ENCODE assay signal across 8 cellular contexts in genomic region chr2:235116885-235117492, GRCh38.
DNase-seq lines count a peak whose midpoint lies in the region; ATAC-seq, FAIRE-seq and TF ChIP-seq lines count a peak whose summit lies in the region.

No MANE protein-coding gene starts in this region.

- TF ChIP-seq CTCF in GM12878 (IDR thresholded peaks at IDR 0.05 in 2 of 3, conservative IDR thresholded peaks at IDR 0.05 in 1 of 3; ENCODE audit: control insufficient read depth in 2 of 3, extremely low read depth in 1 of 3, insufficient read depth in 1 of 3, low read depth in 3 of 3, low read length in 3 of 3) (peak; percentile 32 to 45 (median 40); a peak in 4 of 6 replicates), liver (IDR thresholded peaks at IDR 0.05; ENCODE audit: low read depth, low read length, missing input control) (peak; percentile 74)

- no peaks in the 10 kb centered on the region for H4K20me1 ChIP-seq in GM12878 (ENCODE audit: control insufficient read depth, insufficient read depth)

- TF ChIP-seq RAD21 in GM12878 (IDR thresholded peaks at IDR 0.05; ENCODE audit: insufficient read depth, low read depth, low read length) (peak; percentile 57), liver (IDR thresholded peaks at IDR 0.05) (peak; percentile 91)

- RAD21 ChIA-PET in GM12878 (lab: Charles Lee; ENCODE audit: unreplicated experiment): interaction anchor here (0.9 to 1.4 kb wide), 4 partner anchors 11 to 981 kb away, joined by 3 to 7 read pairs (median 4); no protein-coding TSS in a partner anchor

- TF ChIP-seq POLR2A in GM12878 (IDR thresholded peaks at IDR 0.05; ENCODE audit: low read depth, low read length): no peak

- H3K9ac ChIP-seq in GM12878 (ENCODE audit: control insufficient read depth, insufficient read depth, low read length) (no peak overlapping the region), liver (ENCODE audit: low read depth in 1 of 2, low read length in 2 of 2) (no peak overlapping the region)

- 14% methylated on average over 3 of the region's 3 CpGs for WGBS in GM12878 (ENCODE audit: insufficient coverage, insufficient replicate concordance, low lambda C conversion rate, missing lambda C conversion rate)
- WGBS in liver: 4% methylated on average over 3 of the region's 3 CpGs

- FAIRE-seq in GM12878 (lab: Jason Lieb, UNC): no peak

- no TSS peak for BruUV-seq in GM12878 (replicated peaks; lab: Mats Ljungman, UMichigan)

- H3K4me1 ChIP-seq in GM12878 (ENCODE audit: control insufficient read depth, insufficient read depth, low read length): no peaks in the 10 kb centered on the region
- no peaks in the 10 kb centered on the region for H3K4me1 ChIP-seq in liver (ENCODE audit: control insufficient read depth in 4 of 4, insufficient read depth in 4 of 4, low read length in 3 of 4)

- SMC1A ChIA-PET in GM12878 (lab: Charles Lee; ENCODE audit: uncharacterized antibody, unreplicated experiment): interaction anchor here (1.1 to 1.5 kb wide), 2 partner anchors 566 to 572 kb away, joined by 4 to 5 read pairs; no protein-coding TSS in a partner anchor

- CTCF ChIA-PET in GM12878 (lab: Yijun Ruan, JAX): interaction anchor here (0.7 to 2.6 kb wide), 16 partner anchors 9 to 980 kb away, joined by 3 to 11 read pairs (median 3); no protein-coding TSS in a partner anchor

- H3K27ac ChIP-seq in GM12878 (ENCODE audit: control insufficient read depth, insufficient read depth) (no peak overlapping the region), liver (ENCODE audit: low read depth in 1 of 2, low read length in 2 of 2) (no peak overlapping the region)

- no peak for TF ChIP-seq EP300 in GM12878 (IDR thresholded peaks at IDR 0.05; ENCODE audit: borderline replicate concordance in 1 of 2, control insufficient read depth in 1 of 2, low read depth in 2 of 2, low read length in 2 of 2)

- in situ Hi-C loops in GM12878 (cut with MboI): no loop called here

- DNase-seq in SKM-1 treated with dmso at 0.1 percent for 144 hours (lab: John Stamatoyannopoulos, UW; ENCODE audit: unreplicated experiment) (peak; percentile 8), SKM-1 (lab: John Stamatoyannopoulos, UW; ENCODE audit: unreplicated experiment) (no peak), NCI-H2081 treated with DMSO at 0.1 percent for 48 hours (lab: John Stamatoyannopoulos, UW) (peak; percentile 55), GM12878 (ENCODE audit: low read depth, low spot score) (no peak), GM19240 (ENCODE audit: insufficient read length, low spot score) (no peak)
- DNase-seq in activated effector memory CD4-positive, alpha-beta T cell treated with Interleukin-2 at 50 U/mL for 16 hours: no peak
- no peak for DNase-seq in stimulated activated naive CD4-positive, alpha-beta T cell (lab: John Stamatoyannopoulos, UW)

- intact Hi-C loops in GM12878 (cut with micrococcal nuclease; ENCODE audit: unreplicated experiment): loop anchor here (1.0 kb wide), 1 partner anchor 567 kb away; no protein-coding TSS in a partner anchor

- POLR2A ChIA-PET in GM12878 (lab: Charles Lee): no interaction called here

- no peak overlapping the region for H3K4me2 ChIP-seq in GM12878 (ENCODE audit: control insufficient read depth, insufficient read depth)

- H3K36me3 ChIP-seq in GM12878 (ENCODE audit: control insufficient read depth in 2 of 2, insufficient read depth in 2 of 2, low read length in 1 of 2): no peaks in the 10 kb centered on the region
- no peaks in the 10 kb centered on the region for H3K36me3 ChIP-seq in liver (ENCODE audit: control insufficient read depth in 4 of 4, insufficient read depth in 3 of 4, low read depth in 1 of 4, low read length in 3 of 4)

- no peaks in the 10 kb centered on the region for H3K9me3 ChIP-seq in GM12878 (replicated peaks; ENCODE audit: control insufficient read depth, insufficient read depth, low read length)
- H3K9me3 ChIP-seq in liver (ENCODE audit: control insufficient read depth in 4 of 4, low read length in 3 of 4): no peaks in the 10 kb centered on the region

- H2AFZ ChIP-seq in GM12878 (ENCODE audit: control insufficient read depth, low read depth, low read length): no peak overlapping the region

- no peaks in the 10 kb centered on the region for H3K79me2 ChIP-seq in GM12878 (ENCODE audit: control insufficient read depth, insufficient read depth, low read length)

- H3K4me3 ChIP-seq in GM12878 (no peak overlapping the region), liver (ENCODE audit: low read depth in 1 of 3, low read length in 3 of 3) (no peak overlapping the region)

- no peaks in the 10 kb centered on the region for H3K27me3 ChIP-seq in GM12878 (replicated peaks in 1 of 2; ENCODE audit: control insufficient read depth in 2 of 2, insufficient read depth in 2 of 2, low read length in 1 of 2)
- no peaks in the 10 kb centered on the region for H3K27me3 ChIP-seq in liver (ENCODE audit: control insufficient read depth in 4 of 4, insufficient read depth in 4 of 4, low read length in 3 of 4)

- no peak for ATAC-seq in GM12878

TF ChIP-seq in GM12878, 131 proteins besides CTCF, POLR2A, EP300 and RAD21:
- TF ChIP-seq SMC3 (IDR thresholded peaks at IDR 0.05; ENCODE audit: borderline replicate concordance, low read length) (peak; percentile 52; the same call in 1 of the 2 replicates), TAF1 (IDR thresholded peaks at IDR 0.05; ENCODE audit: borderline replicate concordance, low read depth, low read length) (no peak), TCF3 (IDR thresholded peaks at IDR 0.05; ENCODE audit: borderline replicate concordance, insufficient read depth, low read depth, low read length) (no peak), BACH1 (IDR thresholded peaks at IDR 0.05; ENCODE audit: borderline replicate concordance) (no peak), IRF5 (IDR thresholded peaks at IDR 0.05; ENCODE audit: borderline replicate concordance) (no peak), CBX3 (IDR thresholded peaks at IDR 0.05; ENCODE audit: borderline replicate concordance, low read depth) (no peak)

TF ChIP-seq in liver, 16 proteins besides CTCF, POLR2A, EP300 and RAD21:
- no peak for TF ChIP-seq JUND (IDR thresholded peaks at IDR 0.05)
- no peak for TF ChIP-seq FOXA2 (IDR thresholded peaks at IDR 0.05)
- TF ChIP-seq TAF1 (conservative IDR thresholded peaks at IDR 0.05): no peak
- TF ChIP-seq HNF4G (IDR thresholded peaks at IDR 0.05): no peak
- no peak for TF ChIP-seq RXRA (IDR thresholded peaks at IDR 0.05)
- no peak for TF ChIP-seq FOXA1 (IDR thresholded peaks at IDR 0.05)
- no peak for TF ChIP-seq SP1 (IDR thresholded peaks at IDR 0.05)
- no peak for TF ChIP-seq ZBTB33 (IDR thresholded peaks at IDR 0.05)
- TF ChIP-seq REST (IDR thresholded peaks at IDR 0.05): no peak
- TF ChIP-seq ATF3 (IDR thresholded peaks at IDR 0.05): no peak
- no peak for TF ChIP-seq HNF4A (conservative IDR thresholded peaks at IDR 0.05)
- no peak for TF ChIP-seq GABPA (IDR thresholded peaks at IDR 0.05 in 1 of 2, conservative IDR thresholded peaks at IDR 0.05 in 1 of 2)
- no peak for TF ChIP-seq MAX (IDR thresholded peaks at IDR 0.05)
- no peak for TF ChIP-seq NR2F2 (IDR thresholded peaks at IDR 0.05)
- no peak for TF ChIP-seq YY1 (IDR thresholded peaks at IDR 0.05)
- no peak for TF ChIP-seq EGR1 (IDR thresholded peaks at IDR 0.05; ENCODE audit: low read depth in 2 of 2)

Comparison
In these comparisons a context has a peak if more than half of its experiments do, and no peak if none do; other contexts are left out.
1. DNase-seq: peak in SKM-1 treated with dmso at 0.1 percent for 144 hours (single experiment) and NCI-H2081 treated with DMSO at 0.1 percent for 48 hours (single experiment); none in SKM-1 (single experiment), GM12878 (single experiment), activated effector memory CD4-positive, alpha-beta T cell treated with Interleukin-2 at 50 U/mL for 16 hours (single experiment), stimulated activated naive CD4-positive, alpha-beta T cell (0 of 6) and GM19240 (single experiment).